ENCODE assay signal across 29 cellular contexts in genomic region chr12:100758083-100758482, GRCh38. TPM values are rescaled to one million over a fixed set of nuclear protein-coding genes. Genes with fewer than 3 reads are reported as not detected.
"Had no signal": no experiment of that assay in that cellular context is flagged by ENCODE, and none has a peak within 500 bp of the region (broad histone marks: within the 10 kb centered on the region; RNA-seq: fewer than 3 reads in every experiment).

No MANE protein-coding gene starts in this region.

- H3K27ac ChIP-seq: lower lobe of right lung, parathyroid adenoma, stomach, transverse colon, vagina had no signal

- H3K4me1 ChIP-seq: lower lobe of right lung, parathyroid adenoma, stomach, transverse colon, vagina had no signal

- H3K27me3 ChIP-seq: stomach, transverse colon, vagina had no signal

- H3K36me3 ChIP-seq: lower lobe of right lung, stomach, transverse colon, vagina had no signal

- H3K9me3 ChIP-seq: lower lobe of right lung, mucosa of descending colon, transverse colon, vagina had no signal

- DNase-seq: activated B cell treated with CpG ODN at 0.5 μM for 24 hours; activated CD4-positive, alpha-beta T cell treated with anti-CD3 and anti-CD28 coated beads for 36 hours; activated CD4-positive, alpha-beta T cell treated with anti-CD3 and anti-CD28 coated beads, Interleukin-2, amount 50 U/mL, for 48 hours; activated CD8-positive, alpha-beta memory T cell treated with anti-CD3 and anti-CD28 coated beads, Interleukin-2, amount 50 U/mL, for 48 hours; activated effector memory CD4-positive, alpha-beta T cell treated with Interleukin-2 at 50 U/mL for 16 hours; activated naive CD4-positive, alpha-beta T cell treated with anti-CD3 and anti-CD28 coated beads for 36 hours; activated naive CD8-positive, alpha-beta T cell treated with anti-CD3 and anti-CD28 coated beads, Interleukin-2, amount 10 ng/mL, durations not matched to agents 7 days and 5 days; activated T-cell treated with anti-CD3 and anti-CD28 coated beads, Interleukin-2, amount 50 U/mL, for 48 hours; amygdala; dermis blood vessel endothelial cell; effector CD8-positive, alpha-beta T cell; erythroblast; foreskin fibroblast; lower lobe of right lung; mesendoderm; mucosa of descending colon; naive B cell; nucleus accumbens; small intestine; stimulated activated CD4-positive, alpha-beta T cell treated with anti-CD3 and anti-CD28 coated beads, Interleukin-2, amount 100 ng/mL, for 24 hours; stomach; T1000; transverse colon had no signal

- H3K4me3 ChIP-seq: lower lobe of right lung, mucosa of descending colon, stomach, transverse colon, vagina had no signal

- ATAC-seq: activated CD4-positive, alpha-beta T cell treated with anti-CD3 and anti-CD28 coated beads for 36 hours; left lobe of liver; lower lobe of right lung; mucosa of descending colon; sciatic nerve; stimulated activated memory B cell treated with anti-CD40 and anti-IgM and Interleukin-4, amounts not matched to agents 10 μg/mL and 1 μg/mL and 100 μg/mL, for 72 hours had no signal

RNA-seq across cellular contexts. Expression of gene ANO4, which starts 36.5 kb away (rescaled TPM):
- total RNA-seq: activated B cell treated with CpG ODN at 0.5 μM for 24 hours; activated CD4-positive, alpha-beta T cell treated with anti-CD3 and anti-CD28 coated beads for 36 hours; activated CD8-positive, alpha-beta memory T cell treated with anti-CD3 and anti-CD28 coated beads for 36 hours; activated naive CD4-positive, alpha-beta T cell treated with anti-CD3 and anti-CD28 coated beads for 36 hours; activated naive CD8-positive, alpha-beta T cell treated with anti-CD3 and anti-CD28 coated beads, Interleukin-2, amount 10 ng/mL, durations not matched to agents 7 days and 5 days had no signal
